In genomic region chr11:115990004-115990447, GRCh38 we compare ENCODE assay signal across 9 cellular contexts.
DNase-seq lines count a peak whose midpoint lies in the region; ATAC-seq and TF ChIP-seq lines count a peak whose summit lies in the region.
"Had no signal": no experiment of that assay in that cellular context is flagged by ENCODE, and none has a peak within 500 bp of the region (broad histone marks: within the 10 kb centered on the region; RNA-seq: fewer than 3 reads in every experiment).

No MANE protein-coding gene starts in this region.

- in situ Hi-C loops in ACHN (cut with HindIII; ENCODE audit: low pct_ligation_motif_present, low pct_unique_long_range_greater_than_20kb, low sequenced_read_pairs) = no loop called here

- H3K27me3 ChIP-seq in SU-DHL-6 (ENCODE audit: low read length) (no peaks in the 10 kb centered on the region), iPS-15b (ENCODE audit: control insufficient read depth, insufficient read depth, low read length) (peaks cover 3% of the 10 kb centered on the region)

- no peaks in the 10 kb centered on the region for H3F3A ChIP-seq in SU-DHL-6 (ENCODE audit: insufficient read depth)

- no peak for DNase-seq in Right ventricle myocardium inferior (ENCODE audit: missing footprints)
- DNase-seq in cardiac septum (ENCODE audit: low spot score) = no peak
- no peak for DNase-seq in naive thymus-derived CD8-positive, alpha-beta T cell
- no peak for DNase-seq in SK-N-DZ (ENCODE audit: low spot score)
- no peak for DNase-seq in central memory CD4-positive, alpha-beta T cell
- no peak for DNase-seq in ACHN
- DNase-seq: GDM1 had no signal

- H3K9me2 ChIP-seq in SU-DHL-6 (replicated peaks; ENCODE audit: insufficient read depth, low read length) = no peaks in the 10 kb centered on the region

- peak; percentile 75 for TF ChIP-seq CTCF in SU-DHL-6 (IDR thresholded peaks at IDR 0.05; ENCODE audit: insufficient read depth, low read length, poor library complexity, severe bottlenecking)

- H3K27ac Mint-ChIP-seq in naive thymus-derived CD8-positive, alpha-beta T cell = no peak overlapping the region

- H3K4me3 ChIP-seq in SU-DHL-6 (ENCODE audit: insufficient read depth, low read length, poor library complexity, severe bottlenecking) (no peak overlapping the region), iPS-15b (ENCODE audit: low read depth, low read length) (peak overlapping the region; percentile 48)

- ATAC-seq in Right ventricle myocardium inferior = peak; percentile 67
- no peak for ATAC-seq in naive thymus-derived CD8-positive, alpha-beta T cell

- intact Hi-C loops in Right ventricle myocardium inferior (cut with DNase I) = loop anchor here (5.0 kb wide), 2 partner anchors 232 to 287 kb away; no protein-coding TSS in a partner anchor
- intact Hi-C loops in cardiac septum (cut with DNase I) = no loop called here

- H3K4me3 Mint-ChIP-seq in naive thymus-derived CD8-positive, alpha-beta T cell = no peak overlapping the region

- H3K9ac ChIP-seq in SU-DHL-6 (ENCODE audit: low read length) = no peak overlapping the region
- no peak overlapping the region for H3K9ac ChIP-seq in iPS-15b (ENCODE audit: low read depth, low read length)

- H3K9me3 Mint-ChIP-seq in naive thymus-derived CD8-positive, alpha-beta T cell = peaks cover 0 to 4% (median 0%) of the 10 kb centered on the region in 9 donors

- no peaks in the 10 kb centered on the region for H3K4me1 ChIP-seq in iPS-15b (ENCODE audit: control insufficient read depth, insufficient read depth, low read length)

- no peaks in the 10 kb centered on the region for H3K79me2 ChIP-seq in SU-DHL-6 (ENCODE audit: insufficient read depth, low read length)

- H3K9me3 ChIP-seq in SU-DHL-6 (ENCODE audit: insufficient read depth, low read length) (no peaks in the 10 kb centered on the region), iPS-15b (ENCODE audit: control insufficient read depth, insufficient read depth, low read length) (no peaks in the 10 kb centered on the region)

- POLR2A ChIA-PET in naive thymus-derived CD8-positive, alpha-beta T cell (lab: Charles Lee) = no interaction called here

- H3K36me3 ChIP-seq in SU-DHL-6 (ENCODE audit: low read length) (no peaks in the 10 kb centered on the region), iPS-15b (ENCODE audit: control insufficient read depth, insufficient read depth, low read length) (no peaks in the 10 kb centered on the region)

- no peak overlapping the region for H3K4me2 ChIP-seq in SU-DHL-6 (ENCODE audit: low read depth, low read length, poor library complexity, severe bottlenecking)

- no peak overlapping the region for H2AFZ ChIP-seq in SU-DHL-6 (ENCODE audit: low read depth, low read length, severe bottlenecking)

- peaks cover 0 to 19% (median 7%) of the 10 kb centered on the region in 5 donors for H3K27me3 Mint-ChIP-seq in naive thymus-derived CD8-positive, alpha-beta T cell

- H3K27ac ChIP-seq in SU-DHL-6 (ENCODE audit: low read depth, low read length) = no peak overlapping the region

- no peaks in the 10 kb centered on the region for H3K36me3 Mint-ChIP-seq in naive thymus-derived CD8-positive, alpha-beta T cell

- no peaks in the 10 kb centered on the region for H4K20me1 ChIP-seq in SU-DHL-6 (ENCODE audit: low read depth, low read length)

- no peaks in the 10 kb centered on the region for H3K4me1 Mint-ChIP-seq in naive thymus-derived CD8-positive, alpha-beta T cell
